ENCODE assay signal across 1 cellular context in genomic region chr2:20094142-20094792, GRCh38.
TF ChIP-seq lines count a peak whose summit lies in the region.

No MANE protein-coding gene starts in this region.

TF ChIP-seq in IMR-90, 13 proteins besides CTCF, POLR2A, EP300 and RAD21:
- TF ChIP-seq MAFK (IDR thresholded peaks at IDR 0.05; ENCODE audit: low read depth, low read length) (no peak), RCOR1 (IDR thresholded peaks at IDR 0.05; ENCODE audit: insufficient replicate concordance, low read length) (no peak), RFX5 (IDR thresholded peaks at IDR 0.05; ENCODE audit: low read depth, low read length) (no peak), CHD1 (IDR thresholded peaks at IDR 0.05; ENCODE audit: low read depth, low read length) (no peak), CEBPB (IDR thresholded peaks at IDR 0.05; ENCODE audit: low read depth, low read length) (no peak), NFE2L2 (IDR thresholded peaks at IDR 0.05; ENCODE audit: low read depth, low read length) (no peak), FOS (IDR thresholded peaks at IDR 0.05; ENCODE audit: low read depth, low read length) (no peak), MAZ (IDR thresholded peaks at IDR 0.05; ENCODE audit: borderline replicate concordance, low read depth, low read length) (no peak), USF2 (IDR thresholded peaks at IDR 0.05; ENCODE audit: low read depth, low read length) (no peak), BHLHE40 (IDR thresholded peaks at IDR 0.05; ENCODE audit: low read depth, low read length) (no peak), SMC3 (IDR thresholded peaks at IDR 0.05; ENCODE audit: low read depth, low read length) (no peak)
- TF ChIP-seq, protein P1, sequence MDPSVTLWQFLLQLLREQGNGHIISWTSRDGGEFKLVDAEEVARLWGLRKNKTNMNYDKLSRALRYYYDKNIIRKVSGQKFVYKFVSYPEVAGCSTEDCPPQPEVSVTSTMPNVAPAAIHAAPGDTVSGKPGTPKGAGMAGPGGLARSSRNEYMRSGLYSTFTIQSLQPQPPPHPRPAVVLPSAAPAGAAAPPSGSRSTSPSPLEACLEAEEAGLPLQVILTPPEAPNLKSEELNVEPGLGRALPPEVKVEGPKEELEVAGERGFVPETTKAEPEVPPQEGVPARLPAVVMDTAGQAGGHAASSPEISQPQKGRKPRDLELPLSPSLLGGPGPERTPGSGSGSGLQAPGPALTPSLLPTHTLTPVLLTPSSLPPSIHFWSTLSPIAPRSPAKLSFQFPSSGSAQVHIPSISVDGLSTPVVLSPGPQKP (IDR thresholded peaks at IDR 0.05; ENCODE audit: borderline replicate concordance, low read depth, low read length): no peak
